7 cellular contexts compared by ENCODE assay signal in the genomic region with DNA sequence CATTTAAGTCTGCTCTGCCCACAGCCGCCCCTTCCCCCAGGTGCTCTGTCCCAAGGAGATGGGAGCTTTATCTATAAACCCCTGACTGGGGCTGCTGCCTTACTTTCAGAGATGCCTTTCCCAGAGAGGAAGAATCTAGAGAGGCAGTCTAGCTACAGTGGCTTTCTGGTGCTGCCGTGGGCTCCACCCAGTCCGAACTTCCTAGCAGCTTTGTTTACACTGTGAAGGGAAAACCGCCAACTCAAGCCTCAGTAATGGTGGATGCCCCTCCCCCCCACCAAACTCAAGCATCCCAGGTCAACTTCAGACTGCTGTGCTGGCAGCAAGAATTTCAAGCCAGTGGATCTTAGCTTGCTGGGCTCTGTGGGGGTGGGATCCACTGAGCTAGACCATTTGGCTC. TPM values are rescaled to one million over a fixed set of nuclear protein-coding genes. Genes with fewer than 3 reads are reported as not detected.
"Had no signal": no experiment of that assay in that cellular context is flagged by ENCODE, and none has a peak within 500 bp of the region (broad histone marks: within the 10 kb centered on the region; RNA-seq: fewer than 3 reads in every experiment).

No MANE protein-coding gene starts in this region.

RNA-seq across cellular contexts. Expression of a gene that starts 40.5 kb away (rescaled TPM):
- total RNA-seq: activated B cell treated with CpG ODN at 0.5 μM for 24 hours; activated CD8-positive, alpha-beta T cell treated with anti-CD3 and anti-CD28 coated beads for 36 hours; epithelial cell of proximal tubule; mononuclear cell; natural killer cell treated with Interleukin-12 subunit alpha and Interleukin-12 subunit beta and Interleukin-15 and Interleukin-18, amount 100 ng/mL, for 72 hours; SK-MEL-5; T-helper 2 cell treated with Interferon-gamma antibody and Interleukin-4, amounts not matched to agents 100 ng/mL and 5 ng/mL, for 36 hours had no signal
